Comparison of ENCODE assay signal across 2 cellular contexts in the genomic region with DNA sequence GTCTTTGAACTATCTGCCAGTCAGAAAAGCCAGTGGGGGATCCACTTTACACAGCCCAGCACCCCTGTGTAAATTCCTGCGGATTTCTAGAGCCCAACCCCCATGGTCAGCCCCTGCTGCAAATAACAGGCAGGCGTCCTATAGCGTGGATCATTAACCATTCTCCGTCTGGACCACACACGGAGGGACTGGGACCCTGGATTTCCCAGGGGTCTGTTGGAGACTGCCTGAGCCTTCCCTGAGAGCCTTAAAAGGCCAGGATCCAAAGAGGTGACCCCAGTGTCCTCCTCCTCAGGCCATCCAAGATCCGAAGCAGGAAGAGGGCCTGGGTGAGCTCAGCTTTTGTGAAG.
TF ChIP-seq lines count a peak whose summit lies in the region.

No MANE protein-coding gene starts in this region.

TF ChIP-seq in HCT116, 20 proteins besides CTCF, POLR2A, EP300 and RAD21:
- TF ChIP-seq ZFX (IDR thresholded peaks at IDR 0.05) (no peak), CEBPB (IDR thresholded peaks at IDR 0.05; ENCODE audit: low read depth) (no peak), JUND (IDR thresholded peaks at IDR 0.05) (no peak), ELF1 (IDR thresholded peaks at IDR 0.05; ENCODE audit: borderline replicate concordance, low read depth) (no peak), SP1 (IDR thresholded peaks at IDR 0.05; ENCODE audit: low read depth) (no peak), FOSL1 (IDR thresholded peaks at IDR 0.05; ENCODE audit: low read depth) (no peak)
- TF ChIP-seq, protein P1, sequence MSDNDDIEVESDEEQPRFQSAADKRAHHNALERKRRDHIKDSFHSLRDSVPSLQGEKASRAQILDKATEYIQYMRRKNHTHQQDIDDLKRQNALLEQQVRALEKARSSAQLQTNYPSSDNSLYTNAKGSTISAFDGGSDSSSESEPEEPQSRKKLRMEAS (IDR thresholded peaks at IDR 0.05) = no peak
TF ChIP-seq in HCT116: peak in this region for 0.

TF ChIP-seq in GM12878, 131 proteins besides CTCF, POLR2A, EP300 and RAD21:
- TF ChIP-seq SMAD5 (IDR thresholded peaks at IDR 0.05; ENCODE audit: low read depth) (no peak), SP1 (IDR thresholded peaks at IDR 0.05; ENCODE audit: low read depth, low read length) (no peak), STAT3 (IDR thresholded peaks at IDR 0.05; ENCODE audit: low read depth, low read length) (no peak)
- TF ChIP-seq, protein P2, sequence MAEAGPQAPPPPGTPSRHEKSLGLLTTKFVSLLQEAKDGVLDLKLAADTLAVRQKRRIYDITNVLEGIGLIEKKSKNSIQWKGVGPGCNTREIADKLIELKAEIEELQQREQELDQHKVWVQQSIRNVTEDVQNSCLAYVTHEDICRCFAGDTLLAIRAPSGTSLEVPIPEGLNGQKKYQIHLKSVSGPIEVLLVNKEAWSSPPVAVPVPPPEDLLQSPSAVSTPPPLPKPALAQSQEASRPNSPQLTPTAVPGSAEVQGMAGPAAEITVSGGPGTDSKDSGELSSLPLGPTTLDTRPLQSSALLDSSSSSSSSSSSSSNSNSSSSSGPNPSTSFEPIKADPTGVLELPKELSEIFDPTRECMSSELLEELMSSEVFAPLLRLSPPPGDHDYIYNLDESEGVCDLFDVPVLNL (IDR thresholded peaks at IDR 0.05; ENCODE audit: low read depth, low read length) = no peak
- TF ChIP-seq, protein P3, sequence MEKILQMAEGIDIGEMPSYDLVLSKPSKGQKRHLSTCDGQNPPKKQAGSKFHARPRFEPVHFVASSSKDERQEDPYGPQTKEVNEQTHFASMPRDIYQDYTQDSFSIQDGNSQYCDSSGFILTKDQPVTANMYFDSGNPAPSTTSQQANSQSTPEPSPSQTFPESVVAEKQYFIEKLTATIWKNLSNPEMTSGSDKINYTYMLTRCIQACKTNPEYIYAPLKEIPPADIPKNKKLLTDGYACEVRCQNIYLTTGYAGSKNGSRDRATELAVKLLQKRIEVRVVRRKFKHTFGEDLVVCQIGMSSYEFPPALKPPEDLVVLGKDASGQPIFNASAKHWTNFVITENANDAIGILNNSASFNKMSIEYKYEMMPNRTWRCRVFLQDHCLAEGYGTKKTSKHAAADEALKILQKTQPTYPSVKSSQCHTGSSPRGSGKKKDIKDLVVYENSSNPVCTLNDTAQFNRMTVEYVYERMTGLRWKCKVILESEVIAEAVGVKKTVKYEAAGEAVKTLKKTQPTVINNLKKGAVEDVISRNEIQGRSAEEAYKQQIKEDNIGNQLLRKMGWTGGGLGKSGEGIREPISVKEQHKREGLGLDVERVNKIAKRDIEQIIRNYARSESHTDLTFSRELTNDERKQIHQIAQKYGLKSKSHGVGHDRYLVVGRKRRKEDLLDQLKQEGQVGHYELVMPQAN (conservative IDR thresholded peaks at IDR 0.05) = no peak
